In the genomic region with DNA sequence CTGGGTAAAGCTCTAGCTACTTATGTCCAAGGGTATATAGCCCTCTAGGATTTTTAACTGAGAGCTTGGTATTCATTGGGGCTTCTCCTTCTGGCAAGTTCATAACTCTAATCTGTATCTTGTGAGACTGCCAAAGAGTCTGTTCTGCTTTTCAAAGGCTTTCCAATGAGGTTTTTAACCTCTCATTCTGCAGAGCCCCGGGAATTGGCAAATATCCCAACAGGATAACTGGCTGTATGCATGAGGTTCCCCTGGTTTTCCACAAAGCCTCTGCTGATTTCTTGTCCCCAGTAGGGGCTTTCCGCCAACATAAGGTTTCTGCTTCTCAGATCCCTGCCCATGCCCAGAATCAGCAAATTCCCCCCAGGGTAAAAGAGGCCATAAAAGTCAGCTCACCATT, we compare ENCODE assay signal across 16 cellular contexts. TPM values are rescaled to one million over a fixed set of nuclear protein-coding genes. Genes with fewer than 3 reads are reported as not detected.
A peak's percentile ranks its signal among the peaks of the same experiment; 100 is the strongest.
DNase-seq lines count a peak whose midpoint lies in the region; ATAC-seq and TF ChIP-seq lines count a peak whose summit lies in the region.
"Had no signal": no experiment of that assay in that cellular context is flagged by ENCODE, and none has a peak within 500 bp of the region (broad histone marks: within the 10 kb centered on the region; RNA-seq: fewer than 3 reads in every experiment).

No MANE protein-coding gene starts in this region.

- H3K27me3 ChIP-seq in stomach (no peaks in the 10 kb centered on the region), uterus (no peaks in the 10 kb centered on the region)
- H3K27me3 ChIP-seq: BLaER1, SJSA1 had no signal

- DNase-seq in COR-L47 (lab: John Stamatoyannopoulos, UW) (peak; percentile 4), RPMI7951 (ENCODE audit: low read depth) (peak; percentile 26), fibroblast of the aortic adventitia (ENCODE audit: low read depth) (peak; percentile 35), stomach (peak; percentile 27), iPS-NIHi11 (ENCODE audit: low spot score) (no peak), uterus (no peak)
- DNase-seq: CD4-positive, alpha-beta memory T cell; DMS53; EL; KBM-7; NCI-H1694 treated with DMSO at 0.1 percent for 48 hours; NCI-H524 treated with DMSO at 0.1 percent for 48 hours had no signal

- no peak overlapping the region for H3K4me3 ChIP-seq in fibroblast of the aortic adventitia (ENCODE audit: low read depth, low read length)
- H3K4me3 ChIP-seq in stomach, result no peak overlapping the region
- H3K4me3 ChIP-seq in uterus, result no peak overlapping the region
- H3K4me3 ChIP-seq: BLaER1, SJSA1 had no signal

- no peak overlapping the region for H3K27ac ChIP-seq in stomach
- no peak overlapping the region for H3K27ac ChIP-seq in uterus
- H3K27ac ChIP-seq: BLaER1, SJSA1 had no signal

- H3K9me3 ChIP-seq in stomach (no peaks in the 10 kb centered on the region), uterus (peaks cover 0 to 2% of the 10 kb centered on the region in 2 donors)
- H3K9me3 ChIP-seq: SJSA1 had no signal

- intact Hi-C loops in stomach (cut with DNase I; ENCODE audit: low total_unique reads), result no loop called here
- intact Hi-C loops in uterus (cut with DNase I; ENCODE audit: low total_unique reads), result no loop called here

- peaks cover 0 to 12% (median 6%) of the 10 kb centered on the region in 4 donors for H3K4me1 ChIP-seq in stomach
- H3K4me1 ChIP-seq in uterus, result no peaks in the 10 kb centered on the region

- WGBS in stomach, 5 donors, result 35 to 71% (median 59%) methylated on average over 2 of the region's 2 CpGs

- TF ChIP-seq POLR2A in stomach (IDR thresholded peaks at IDR 0.05) (no peak), uterus (IDR thresholded peaks at IDR 0.05) (no peak)

- no peak for ATAC-seq in HG02938 (IDR thresholded peaks at IDR 0.05; ENCODE audit: unreplicated experiment)
- ATAC-seq: Panc1 had no signal

- H3K36me3 ChIP-seq in stomach (peaks cover 0 to 14% (median 6%) of the 10 kb centered on the region in 4 donors), uterus (no peaks in the 10 kb centered on the region)
- H3K36me3 ChIP-seq: BLaER1, SJSA1 had no signal

- TF ChIP-seq CTCF in fibroblast of the aortic adventitia (IDR thresholded peaks at IDR 0.05; ENCODE audit: insufficient read depth, low read length), result no peak
- no peak for TF ChIP-seq CTCF in stomach (IDR thresholded peaks at IDR 0.05)
- no peak for TF ChIP-seq CTCF in uterus (IDR thresholded peaks at IDR 0.05)

- TF ChIP-seq EP300 in stomach (IDR thresholded peaks at IDR 0.05), result no peak

RNA-seq across cellular contexts. Expression of a gene that starts 40.9 kb away (rescaled TPM):
- 1,182 and 1,311 TPM in 2 replicates for total RNA-seq in RPMI7951 (2014; rRNA removed; shearing (Covaris generic))
- 935 and 1,772 TPM in 2 replicates for total RNA-seq in fibroblast of the aortic adventitia (ENCODE audit: low replicate concordance)
- 1,000 to 10,000 TPM; 1,447 to 2,022 (median 1,553) TPM for total RNA-seq in stomach
- polyA plus RNA-seq in stomach, result 1,000 to 10,000 TPM; 1,862 to 2,593 (median 2,118) TPM
- total RNA-seq in uterus, result 1,000 to 10,000 TPM; 1,299 to 3,386 (median 2,410) TPM

Comparison
In these comparisons a context has a peak if more than half of its experiments do, and no peak if none do; other contexts are left out.
1. DNase-seq: peak in COR-L47 (single experiment), RPMI7951 (single experiment), fibroblast of the aortic adventitia (single experiment) and stomach (single experiment); none in iPS-NIHi11 (single experiment) and uterus (0 of 2).